In genomic region chr13:79385694-79386093, GRCh38 we compare ENCODE assay signal across 8 cellular contexts. TPM values are rescaled to one million over a fixed set of nuclear protein-coding genes. Genes with fewer than 3 reads are reported as not detected.
DNase-seq lines count a peak whose midpoint lies in the region; ATAC-seq and TF ChIP-seq lines count a peak whose summit lies in the region.

No MANE protein-coding gene starts in this region.

- TF ChIP-seq CTCF in GM13977 (IDR thresholded peaks at IDR 0.05; ENCODE audit: extremely low read depth, insufficient read depth, missing control alignments) (no peak), testis (IDR thresholded peaks at IDR 0.05) (no peak)

- intact Hi-C loops in testis (cut with DNase I; ENCODE audit: low total_unique reads): no loop called here

- H3K9me3 Mint-ChIP-seq in activated naive CD4-positive, alpha-beta T cell treated with anti-CD3 and anti-CD28 coated beads, Interleukin-2, amount 50 U/mL, for 24 hours: no peaks in the 10 kb centered on the region

- no peak overlapping the region for H3K27ac ChIP-seq in testis

- no peaks in the 10 kb centered on the region for H3K27me3 Mint-ChIP-seq in activated naive CD4-positive, alpha-beta T cell treated with anti-CD3 and anti-CD28 coated beads, Interleukin-2, amount 50 U/mL, for 24 hours

- H3K4me3 Mint-ChIP-seq in activated naive CD4-positive, alpha-beta T cell treated with anti-CD3 and anti-CD28 coated beads, Interleukin-2, amount 50 U/mL, for 24 hours: peak overlapping the region; percentile 28

- H3K4me1 Mint-ChIP-seq in activated naive CD4-positive, alpha-beta T cell treated with anti-CD3 and anti-CD28 coated beads, Interleukin-2, amount 50 U/mL, for 24 hours: peaks cover 85% of the 10 kb centered on the region

- DNase-seq in GM13977 (ENCODE audit: low spot score): peak; percentile 51
- no peak for DNase-seq in NCI-H187 treated with DMSO at 0.1 percent for 48 hours (lab: John Stamatoyannopoulos, UW)
- no peak for DNase-seq in testis
- DNase-seq in middle frontal gyrus (ENCODE audit: extremely low spot score, low spot score): no peak
- no peak for DNase-seq in T1000 (lab: John Stamatoyannopoulos, UW)

- no peaks in the 10 kb centered on the region for H3K9me3 ChIP-seq in testis

- in situ Hi-C loops in GM13977 (cut with MboI; ENCODE audit: low pct_unique_long_range_greater_than_20kb, low sequenced_read_pairs, unreplicated experiment): no loop called here

- H3K27me3 ChIP-seq in testis: no peaks in the 10 kb centered on the region

- no peaks in the 10 kb centered on the region for H3K36me3 ChIP-seq in testis (ENCODE audit: low read depth, missing control alignments)

- peaks cover 7% of the 10 kb centered on the region for H3K36me3 Mint-ChIP-seq in activated naive CD4-positive, alpha-beta T cell treated with anti-CD3 and anti-CD28 coated beads, Interleukin-2, amount 50 U/mL, for 24 hours

- no peaks in the 10 kb centered on the region for H3K4me1 ChIP-seq in testis

- TF ChIP-seq POLR2A in testis (IDR thresholded peaks at IDR 0.05): no peak

- peak overlapping the region; percentile 52 for H3K27ac Mint-ChIP-seq in activated naive CD4-positive, alpha-beta T cell treated with anti-CD3 and anti-CD28 coated beads, Interleukin-2, amount 50 U/mL, for 24 hours

- no peak overlapping the region for H3K4me3 ChIP-seq in testis

- WGBS in testis, 2 donors: 78 to 82% methylated on average over 1 of the region's 1 CpG

- ATAC-seq in GM19468 (IDR thresholded peaks at IDR 0.05; ENCODE audit: extremely low read depth, unreplicated experiment) (peak; percentile 79), HG03439 (IDR thresholded peaks at IDR 0.05; ENCODE audit: unreplicated experiment) (peak; percentile 83)

RNA-seq across cellular contexts. Expression of gene RBM26, which starts 20.4 kb away (rescaled TPM):
- 10 to 100 TPM; 66.1 to 67.5 TPM for total RNA-seq in testis
- 37.6 TPM for polyA plus RNA-seq in testis (ENCODE audit: insufficient read depth, low read depth, low replicate concordance)
